In genomic region chr2:84959494-84960156, GRCh38 we compare ENCODE assay signal across 12 cellular contexts. TPM values are rescaled to one million over a fixed set of nuclear protein-coding genes. Genes with fewer than 3 reads are reported as not detected.
DNase-seq lines count a peak whose midpoint lies in the region; ATAC-seq, FAIRE-seq and TF ChIP-seq lines count a peak whose summit lies in the region.
"Had no signal": no experiment of that assay in that cellular context is flagged by ENCODE, and none has a peak within 500 bp of the region (broad histone marks: within the 10 kb centered on the region; RNA-seq: fewer than 3 reads in every experiment).

No MANE protein-coding gene starts in this region.

- DNase-seq in HepG2 (ENCODE audit: low spot score): no peak
- no peak for DNase-seq in right lobe of liver
- peak; percentile 52 to 88 for DNase-seq in SJSA1 (ENCODE audit: low read depth in 1 of 2, low spot score in 2 of 2)
- peak; percentile 64 for DNase-seq in fibroblast of villous mesenchyme (ENCODE audit: low read depth)
- DNase-seq in type B pancreatic cell (ENCODE audit: extremely low spot score, unreplicated experiment): no peak
- no peak for DNase-seq in naive thymus-derived CD4-positive, alpha-beta T cell
- DNase-seq: activated CD4-positive, CD25-positive, alpha-beta regulatory T cell treated with anti-CD3 and anti-CD28 coated beads, Interleukin-2, amount 50 U/mL, for 72 hours; dorsolateral prefrontal cortex; GF-D8; NCI-H187 treated with DMSO at 0.1 percent for 48 hours had no signal

- no peak for FAIRE-seq in HepG2 (lab: Jason Lieb, UNC)

- H3K27ac ChIP-seq in HepG2 (ENCODE audit: extremely low read length, insufficient read depth, low read length) (peak overlapping the region; percentile 9), right lobe of liver (no peak overlapping the region), SJSA1 (peak overlapping the region; percentile 96)
- H3K27ac ChIP-seq in naive thymus-derived CD4-positive, alpha-beta T cell (ENCODE audit: low read depth, low read length): no peak overlapping the region
- H3K27ac ChIP-seq: dorsolateral prefrontal cortex had no signal

- 39% methylated on average over 3 of the region's 3 CpGs for WGBS in HepG2 (ENCODE audit: low lambda C conversion rate)
- 64% methylated on average over 2 of the region's 3 CpGs for WGBS in right lobe of liver (ENCODE audit: insufficient coverage, low coverage, low lambda C conversion rate, missing lambda C conversion rate)

- TF ChIP-seq CTCF in HepG2 (CRISPR knock-in tag; IDR thresholded peaks at IDR 0.05): no peak
- TF ChIP-seq CTCF in right lobe of liver (IDR thresholded peaks at IDR 0.05): no peak
- no peak for TF ChIP-seq CTCF in fibroblast of villous mesenchyme (IDR thresholded peaks at IDR 0.05; ENCODE audit: insufficient read depth, low read depth, low read length)
- no peak for TF ChIP-seq CTCF in type B pancreatic cell (conservative IDR thresholded peaks at IDR 0.05)

- no peak overlapping the region for H3K4me2 ChIP-seq in HepG2 (ENCODE audit: low read depth, low read length)

- peaks cover 17% of the 10 kb centered on the region for H3K36me3 Mint-ChIP-seq in type B pancreatic cell
- peaks cover 11 to 28% (median 14%) of the 10 kb centered on the region in 5 donors for H3K36me3 Mint-ChIP-seq in naive thymus-derived CD4-positive, alpha-beta T cell

- BruUV-seq in HepG2 (replicated peaks; lab: Mats Ljungman, UMichigan): no TSS peak

- no peaks in the 10 kb centered on the region for H3K27me3 Mint-ChIP-seq in type B pancreatic cell
- H3K27me3 Mint-ChIP-seq in naive thymus-derived CD4-positive, alpha-beta T cell: no peaks in the 10 kb centered on the region

- H3K9ac ChIP-seq in HepG2 (ENCODE audit: insufficient read depth, low read depth, low read length): no peak overlapping the region

- intact Hi-C loops in HepG2 (cut with micrococcal nuclease; ENCODE audit: unreplicated experiment) (loop anchor here (2.0 kb wide), 1 partner anchor 15 kb away; no protein-coding TSS in a partner anchor), right lobe of liver (cut with DNase I) (no loop called here)
- intact Hi-C loops in naive thymus-derived CD4-positive, alpha-beta T cell (cut with micrococcal nuclease): no loop called here

- H3K9me3 ChIP-seq in HepG2 (ENCODE audit: low read length): no peaks in the 10 kb centered on the region
- H3K9me3 ChIP-seq in right lobe of liver: no peaks in the 10 kb centered on the region
- no peaks in the 10 kb centered on the region for H3K9me3 ChIP-seq in SJSA1 (replicated peaks)
- no peaks in the 10 kb centered on the region for H3K9me3 ChIP-seq in naive thymus-derived CD4-positive, alpha-beta T cell (ENCODE audit: control insufficient read depth in 2 of 3, low read length in 3 of 3)

- H2AFZ ChIP-seq in HepG2 (ENCODE audit: low read length): no peak overlapping the region

- H3K4me1 Mint-ChIP-seq in type B pancreatic cell (ENCODE audit: unreplicated experiment): peaks cover 27% of the 10 kb centered on the region
- peaks cover 20 to 40% (median 25%) of the 10 kb centered on the region in 7 donors for H3K4me1 Mint-ChIP-seq in naive thymus-derived CD4-positive, alpha-beta T cell

- POLR2A ChIA-PET in HepG2 (lab: Yijun Ruan, JAX): interaction anchor here (0.7 to 4.1 kb wide), 5 partner anchors 11 to 628 kb away, joined by 3 to 28 read pairs (median 18); partner anchors contain the start of gene KCMF1
- POLR2A ChIA-PET in naive thymus-derived CD4-positive, alpha-beta T cell (lab: Charles Lee): interaction anchor here (0.9 to 1.5 kb wide), 4 partner anchors 8 to 13 kb away, joined by 3 to 7 read pairs (median 4); no protein-coding TSS in a partner anchor

- H3K79me2 ChIP-seq in HepG2 (ENCODE audit: insufficient read depth, low read length): no peaks in the 10 kb centered on the region

- H3K27ac Mint-ChIP-seq in type B pancreatic cell: peak overlapping the region; percentile 68
- H3K27ac Mint-ChIP-seq in naive thymus-derived CD4-positive, alpha-beta T cell: peak overlapping the region in 4 of 9 donors; percentile 34 to 53 (median 45)

- TF ChIP-seq POLR2A in HepG2 (IDR thresholded peaks at IDR 0.05; ENCODE audit: insufficient read depth in 1 of 2, low read depth in 2 of 2, low read length in 2 of 2) (0 out of 4 replicates have a peak, but pooled peaks of 1 of the 2 experiments have one; percentile 10), right lobe of liver (IDR thresholded peaks at IDR 0.05) (no peak)

- no peak for TF ChIP-seq RAD21 in HepG2 (CRISPR knock-in tag; IDR thresholded peaks at IDR 0.05)

- in situ Hi-C loops in HepG2 (cut with HindIII; ENCODE audit: extremely low pct_ligation_motif_present, low pct_unique_long_range_greater_than_20kb): no loop called here

- ATAC-seq in HepG2: no peak
- no peak for ATAC-seq in right lobe of liver
- ATAC-seq in HG02623 (IDR thresholded peaks at IDR 0.05; ENCODE audit: unreplicated experiment): no peak
- ATAC-seq in GM18873 (IDR thresholded peaks at IDR 0.05; ENCODE audit: low FRiP score, unreplicated experiment): no peak
- no peak for ATAC-seq in naive thymus-derived CD4-positive, alpha-beta T cell

- H3K4me1 ChIP-seq in HepG2 (ENCODE audit: insufficient read depth, low read length): peaks cover 79% of the 10 kb centered on the region
- H3K4me1 ChIP-seq in right lobe of liver: peaks cover 0 to 27% (median 6%) of the 10 kb centered on the region in 4 donors
- peaks cover 57% of the 10 kb centered on the region for H3K4me1 ChIP-seq in SJSA1 (replicated peaks)
- H3K4me1 ChIP-seq in naive thymus-derived CD4-positive, alpha-beta T cell (ENCODE audit: control insufficient read depth in 2 of 2, insufficient read depth in 2 of 2, low read length in 2 of 2): no peaks in the 10 kb centered on the region

- H3K9me3 Mint-ChIP-seq in type B pancreatic cell: peaks cover 3% of the 10 kb centered on the region
- H3K9me3 Mint-ChIP-seq in naive thymus-derived CD4-positive, alpha-beta T cell: peaks cover 0 to 3% (median 0%) of the 10 kb centered on the region in 11 donors

- no peak overlapping the region for H3K4me3 ChIP-seq in HepG2 (replicated peaks in 1 of 3; ENCODE audit: insufficient read depth in 1 of 3, low read depth in 2 of 3, low read length in 3 of 3)
- no peak overlapping the region for H3K4me3 ChIP-seq in right lobe of liver
- no peak overlapping the region for H3K4me3 ChIP-seq in SJSA1
- H3K4me3 ChIP-seq in fibroblast of villous mesenchyme (ENCODE audit: low read depth, low read length): no peak overlapping the region
- H3K4me3 ChIP-seq in naive thymus-derived CD4-positive, alpha-beta T cell (ENCODE audit: low read length): no peak overlapping the region
- H3K4me3 ChIP-seq: dorsolateral prefrontal cortex had no signal

- H4K20me1 ChIP-seq in HepG2 (ENCODE audit: insufficient read depth, low read length): no peaks in the 10 kb centered on the region

- CTCF ChIA-PET in HepG2 (lab: Yijun Ruan, JAX; ENCODE audit: low intra/inter-chr PET ratio, low total read pairs): no interaction called here
- CTCF ChIA-PET in naive thymus-derived CD4-positive, alpha-beta T cell (lab: Charles Lee): interaction anchor here (1.7 kb wide), 1 partner anchor 13 kb away, joined by 6 read pairs; no protein-coding TSS in a partner anchor

- no peaks in the 10 kb centered on the region for H3K27me3 ChIP-seq in HepG2 (ENCODE audit: control insufficient read depth in 1 of 2, insufficient read depth in 2 of 2, low read length in 2 of 2)
- no peaks in the 10 kb centered on the region for H3K27me3 ChIP-seq in right lobe of liver
- no peaks in the 10 kb centered on the region for H3K27me3 ChIP-seq in SJSA1 (replicated peaks)
- no peaks in the 10 kb centered on the region for H3K27me3 ChIP-seq in naive thymus-derived CD4-positive, alpha-beta T cell (ENCODE audit: control insufficient read depth in 2 of 2, insufficient read depth in 2 of 2, low read length in 2 of 2)
- H3K27me3 ChIP-seq: dorsolateral prefrontal cortex had no signal

- H3K4me3 Mint-ChIP-seq in type B pancreatic cell: peak overlapping the region; percentile 0
- H3K4me3 Mint-ChIP-seq in naive thymus-derived CD4-positive, alpha-beta T cell: no peak overlapping the region

- TF ChIP-seq EP300 in HepG2 (IDR thresholded peaks at IDR 0.05; ENCODE audit: low read depth in 2 of 2, low read length in 2 of 2): no peak
- TF ChIP-seq EP300 in HepG2 (CRISPR knock-in tag; IDR thresholded peaks at IDR 0.05; ENCODE audit: borderline replicate concordance): no peak

- no peaks in the 10 kb centered on the region for H3K36me3 ChIP-seq in HepG2 (replicated peaks in 1 of 2; ENCODE audit: control insufficient read depth in 1 of 2, insufficient read depth in 2 of 2, low read length in 2 of 2)
- no peaks in the 10 kb centered on the region for H3K36me3 ChIP-seq in right lobe of liver
- H3K36me3 ChIP-seq in SJSA1: peaks cover 29% of the 10 kb centered on the region
- H3K36me3 ChIP-seq in naive thymus-derived CD4-positive, alpha-beta T cell (ENCODE audit: control insufficient read depth in 2 of 3, insufficient read depth in 3 of 3, low read length in 3 of 3): peaks cover 0 to 6% (median 0%) of the 10 kb centered on the region in 3 experiments

RNA-seq across cellular contexts. Expression of gene KCMF1, which starts 11.3 kb away (rescaled TPM):
- total RNA-seq in HepG2 (2016; rRNA removed; fragmentation: Illumina TruSeq; extraction: Trizol) (62.1 and 64.6 TPM in 2 replicates), right lobe of liver (10 to 100 TPM; 28.6 to 45.3 (median 35.4) TPM), fibroblast of villous mesenchyme (39.6 and 80.3 TPM in 2 replicates), type B pancreatic cell (ENCODE audit: low replicate concordance) (61.4 and 62.2 TPM in 2 replicates)
- 70.3 and 83.0 TPM in 2 replicates for total RNA-seq in HepG2 (2016; cell fraction: cytosol; rRNA removed; fragmentation: Illumina TruSeq; extraction: Trizol; ENCODE audit: low read depth)
- 58.7 and 60.0 TPM in 2 replicates for total RNA-seq in HepG2 (2016; cell fraction: insoluble cytoplasmic fraction; rRNA removed; fragmentation: Illumina TruSeq; extraction: Trizol)
- total RNA-seq in HepG2 (2016; cell fraction: membrane; rRNA removed; fragmentation: Illumina TruSeq; extraction: Trizol): 130 and 138 TPM in 2 replicates
- 26.8 and 30.5 TPM in 2 replicates for total RNA-seq in HepG2 (2016; cell fraction: nucleus; rRNA removed; fragmentation: Illumina TruSeq; extraction: Trizol)
- 84.0 and 116 TPM in 2 replicates for polyA plus RNA-seq in HepG2 (2011; rRNA removed)
- polyA plus RNA-seq in HepG2 (2011; cell fraction: cytosol; rRNA removed): 56.6 and 82.6 TPM in 2 replicates
- polyA plus RNA-seq in HepG2 (2011; cell fraction: nucleus; rRNA removed): 32.2 and 32.7 TPM in 2 replicates
- polyA plus RNA-seq in HepG2 (2012): 88.5 and 102 TPM in 2 replicates
- 102 and 116 TPM in 2 replicates for polyA plus RNA-seq in HepG2 (2016; cell fraction: cytosol; fragmentation: Illumina TruSeq; extraction: Trizol; ENCODE audit: low read depth)
- 68.3 and 73.2 TPM in 2 replicates for polyA plus RNA-seq in HepG2 (2016; cell fraction: insoluble cytoplasmic fraction; fragmentation: Illumina TruSeq; extraction: Trizol; ENCODE audit: low read depth)
- polyA plus RNA-seq in HepG2 (2016; cell fraction: membrane; fragmentation: Illumina TruSeq; extraction: Trizol; ENCODE audit: low read depth): 124 and 125 TPM in 2 replicates
- 42.2 and 45.3 TPM in 2 replicates for polyA plus RNA-seq in HepG2 (2016; cell fraction: nucleus; fragmentation: Illumina TruSeq; extraction: Trizol; ENCODE audit: insufficient read depth, low read depth)
- 60.2 and 78.6 TPM in 2 replicates for polyA minus RNA-seq in HepG2 (2011; rRNA and poly(A)+ RNA removed; ENCODE audit: low replicate concordance)
- 66.3 and 77.2 TPM in 2 replicates for polyA minus RNA-seq in HepG2 (2011; cell fraction: cytosol; rRNA and poly(A)+ RNA removed)
- polyA minus RNA-seq in HepG2 (2011; cell fraction: nucleus; rRNA and poly(A)+ RNA removed): 32.3 and 45.8 TPM in 2 replicates
- total RNA-seq in SJSA1 (2014; rRNA removed; shearing (Covaris generic)): 60.9 and 117 TPM in 2 replicates
- 10 to 100 TPM; 57.7 to 81.3 (median 60.8) TPM for total RNA-seq in naive thymus-derived CD4-positive, alpha-beta T cell
- 10 to 100 TPM; 15.6 to 20.2 TPM for polyA plus RNA-seq in naive thymus-derived CD4-positive, alpha-beta T cell

RNA-seq across cellular contexts. Expression of gene TMSB10, which starts 54.2 kb away (rescaled TPM):
- total RNA-seq in HepG2 (2016; rRNA removed; fragmentation: Illumina TruSeq; extraction: Trizol): 708 and 754 TPM in 2 replicates
- total RNA-seq in HepG2 (2016; cell fraction: cytosol; rRNA removed; fragmentation: Illumina TruSeq; extraction: Trizol; ENCODE audit: low read depth): 577 and 682 TPM in 2 replicates
- total RNA-seq in HepG2 (2016; cell fraction: insoluble cytoplasmic fraction; rRNA removed; fragmentation: Illumina TruSeq; extraction: Trizol): 702 and 711 TPM in 2 replicates
- total RNA-seq in HepG2 (2016; cell fraction: membrane; rRNA removed; fragmentation: Illumina TruSeq; extraction: Trizol): 753 and 798 TPM in 2 replicates
- total RNA-seq in HepG2 (2016; cell fraction: nucleus; rRNA removed; fragmentation: Illumina TruSeq; extraction: Trizol): 206 and 246 TPM in 2 replicates
- polyA plus RNA-seq in HepG2 (2011; rRNA removed): 528 and 665 TPM in 2 replicates
- 1,060 and 1,065 TPM in 2 replicates for polyA plus RNA-seq in HepG2 (2011; cell fraction: cytosol; rRNA removed)
- 311 and 445 TPM in 2 replicates for polyA plus RNA-seq in HepG2 (2011; cell fraction: nucleus; rRNA removed)
- 917 and 1,099 TPM in 2 replicates for polyA plus RNA-seq in HepG2 (2012)
- polyA plus RNA-seq in HepG2 (2016; cell fraction: cytosol; fragmentation: Illumina TruSeq; extraction: Trizol; ENCODE audit: low read depth): 700 and 865 TPM in 2 replicates
- polyA plus RNA-seq in HepG2 (2016; cell fraction: insoluble cytoplasmic fraction; fragmentation: Illumina TruSeq; extraction: Trizol; ENCODE audit: low read depth): 669 and 773 TPM in 2 replicates
- polyA plus RNA-seq in HepG2 (2016; cell fraction: membrane; fragmentation: Illumina TruSeq; extraction: Trizol; ENCODE audit: low read depth): 819 and 872 TPM in 2 replicates
- polyA plus RNA-seq in HepG2 (2016; cell fraction: nucleus; fragmentation: Illumina TruSeq; extraction: Trizol; ENCODE audit: insufficient read depth, low read depth): 429 and 431 TPM in 2 replicates
- polyA minus RNA-seq in HepG2 (2011; rRNA and poly(A)+ RNA removed; ENCODE audit: low replicate concordance): 67.4 and 236 TPM in 2 replicates
- polyA minus RNA-seq in HepG2 (2011; cell fraction: cytosol; rRNA and poly(A)+ RNA removed): 123 and 157 TPM in 2 replicates
- 35.6 and 38.8 TPM in 2 replicates for polyA minus RNA-seq in HepG2 (2011; cell fraction: nucleus; rRNA and poly(A)+ RNA removed)
- total RNA-seq in right lobe of liver: 100 to 1,000 TPM in 5 of 6 experiments, 10 to 100 TPM in 1; 77.3 to 814 (median 270) TPM
- total RNA-seq in SJSA1 (2014; rRNA removed; shearing (Covaris generic)): 10,548 and 13,048 TPM in 2 replicates
- 3,561 and 6,804 TPM in 2 replicates for total RNA-seq in fibroblast of villous mesenchyme
- total RNA-seq in type B pancreatic cell (ENCODE audit: low replicate concordance): 1,269 and 1,391 TPM in 2 replicates
- 1,000 to 10,000 TPM; 1,492 to 5,756 (median 1,578) TPM for total RNA-seq in naive thymus-derived CD4-positive, alpha-beta T cell
- polyA plus RNA-seq in naive thymus-derived CD4-positive, alpha-beta T cell: 1,000 to 10,000 TPM; 6,721 to 8,256 TPM

Comparison
In these comparisons a context has a peak if more than half of its experiments do, and no peak if none do; other contexts are left out.
1. H3K27ac ChIP-seq: peak in HepG2 (single experiment) and SJSA1 (single experiment); none in right lobe of liver (0 of 3) and naive thymus-derived CD4-positive, alpha-beta T cell (single experiment).
2. DNase-seq: peak in SJSA1 (2 of 2) and fibroblast of villous mesenchyme (single experiment); none in HepG2 (single experiment), right lobe of liver (0 of 3), type B pancreatic cell (single experiment) and naive thymus-derived CD4-positive, alpha-beta T cell (0 of 9).